18 cellular contexts compared by ENCODE assay signal in genomic region chr14:24237463-24237955, GRCh38. TPM values are rescaled to one million over a fixed set of nuclear protein-coding genes. Genes with fewer than 3 reads are reported as not detected.
DNase-seq lines count a peak whose midpoint lies in the region; ATAC-seq and TF ChIP-seq lines count a peak whose summit lies in the region.
"Had no signal": no experiment of that assay in that cellular context is flagged by ENCODE, and none has a peak within 500 bp of the region (broad histone marks: within the 10 kb centered on the region; RNA-seq: fewer than 3 reads in every experiment).

No MANE protein-coding gene starts in this region.

- H3K27ac ChIP-seq in RWPE1 (peak overlapping the region; percentile 42; the same call in 1 of the 2 replicates), gastrocnemius medialis (peak overlapping the region; percentile 7 to 54 (median 29))
- H3K27ac ChIP-seq: colonic mucosa, SJSA1, vagina had no signal

- no peak for TF ChIP-seq CTCF in RWPE1 (conservative IDR thresholded peaks at IDR 0.05; ENCODE audit: low read depth)
- no peak for TF ChIP-seq CTCF in foreskin fibroblast (IDR thresholded peaks at IDR 0.05; ENCODE audit: low read depth, low read length)
- no peak for TF ChIP-seq CTCF in gastrocnemius medialis (IDR thresholded peaks at IDR 0.05 in 4 of 5, conservative IDR thresholded peaks at IDR 0.05 in 1 of 5)

- intact Hi-C loops in gastrocnemius medialis (cut with DNase I; ENCODE audit: low total_unique reads), result no loop called here

- no peaks in the 10 kb centered on the region for H3K9me3 Mint-ChIP-seq in activated T-cell treated with anti-CD3 and anti-CD28 coated beads, Interleukin-2, amount 50 U/mL, for 24 hours
- no peaks in the 10 kb centered on the region for H3K9me3 Mint-ChIP-seq in activated CD4-positive, alpha-beta T cell treated with anti-CD3 and anti-CD28 coated beads, Interleukin-2, amount 10 ng/mL, durations not matched to agents 7 days and 5 days

- H3K4me3 Mint-ChIP-seq in activated T-cell treated with anti-CD3 and anti-CD28 coated beads, Interleukin-2, amount 50 U/mL, for 24 hours, result no peak overlapping the region
- no peak overlapping the region for H3K4me3 Mint-ChIP-seq in activated CD4-positive, alpha-beta T cell treated with anti-CD3 and anti-CD28 coated beads, Interleukin-2, amount 10 ng/mL, durations not matched to agents 7 days and 5 days

- H3K36me3 Mint-ChIP-seq in activated T-cell treated with anti-CD3 and anti-CD28 coated beads, Interleukin-2, amount 50 U/mL, for 24 hours (ENCODE audit: low read depth), result peaks cover 95% of the 10 kb centered on the region
- H3K36me3 Mint-ChIP-seq in activated CD4-positive, alpha-beta T cell treated with anti-CD3 and anti-CD28 coated beads, Interleukin-2, amount 10 ng/mL, durations not matched to agents 7 days and 5 days (ENCODE audit: low read depth), result peaks cover 73% of the 10 kb centered on the region

- CTCF ChIA-PET in RWPE1 (lab: Yijun Ruan, JAX), result interaction anchor here (0.5 kb wide), 1 partner anchor 226 kb away, joined by 5 read pairs; no protein-coding TSS in a partner anchor
- CTCF ChIA-PET in activated CD4-positive, alpha-beta T cell treated with anti-CD3 and anti-CD28 coated beads, Interleukin-2, amount 10 ng/mL, durations not matched to agents 7 days and 5 days (lab: Charles Lee), result interaction anchor here (0.8 to 2.2 kb wide), 8 partner anchors 9 to 80 kb away, joined by 3 to 8 read pairs (median 4); partner anchors contain the start of gene MDP1

- peaks cover 0 to 52% of the 10 kb centered on the region in 2 donors for H3K36me3 ChIP-seq in gastrocnemius medialis
- H3K36me3 ChIP-seq: colonic mucosa had no signal

- POLR2A ChIA-PET in RWPE1 (lab: Yijun Ruan, JAX; ENCODE audit: low non-redundant PET), result no interaction called here
- POLR2A ChIA-PET in activated CD4-positive, alpha-beta T cell treated with anti-CD3 and anti-CD28 coated beads, Interleukin-2, amount 10 ng/mL, durations not matched to agents 7 days and 5 days (lab: Charles Lee), result no interaction called here

- H3K4me3 ChIP-seq in foreskin fibroblast (ENCODE audit: low read depth in 1 of 2, low read length in 2 of 2) (no peak overlapping the region), gastrocnemius medialis (no peak overlapping the region)
- H3K4me3 ChIP-seq: colonic mucosa, gastroesophageal sphincter, SJSA1, vagina had no signal

- in situ Hi-C loops in gastrocnemius medialis (cut with MboI; ENCODE audit: low sequenced_read_pairs in 4 of 4), result loop anchor here in 3 of 4 donors (10.0 to 25.0 kb wide), 2 partner anchors 197 to 200 kb away; partner anchors contain the start of genes CBLN3 (in 1 of the 3), KHNYN (in 1 of the 3) and SDR39U1 (in 1 of the 3)

- peaks cover 80% of the 10 kb centered on the region for H3K4me1 Mint-ChIP-seq in activated T-cell treated with anti-CD3 and anti-CD28 coated beads, Interleukin-2, amount 50 U/mL, for 24 hours (ENCODE audit: low read depth)
- peaks cover 77% of the 10 kb centered on the region for H3K4me1 Mint-ChIP-seq in activated CD4-positive, alpha-beta T cell treated with anti-CD3 and anti-CD28 coated beads, Interleukin-2, amount 10 ng/mL, durations not matched to agents 7 days and 5 days

- no peaks in the 10 kb centered on the region for H3K27me3 ChIP-seq in gastrocnemius medialis
- H3K27me3 ChIP-seq: colonic mucosa, gastroesophageal sphincter, SJSA1, vagina had no signal

- H3K9me3 ChIP-seq in gastrocnemius medialis, result no peaks in the 10 kb centered on the region
- H3K9me3 ChIP-seq: colonic mucosa, gastroesophageal sphincter, SJSA1, vagina had no signal

- H3K27me3 Mint-ChIP-seq in activated T-cell treated with anti-CD3 and anti-CD28 coated beads, Interleukin-2, amount 50 U/mL, for 24 hours, result no peaks in the 10 kb centered on the region
- no peaks in the 10 kb centered on the region for H3K27me3 Mint-ChIP-seq in activated CD4-positive, alpha-beta T cell treated with anti-CD3 and anti-CD28 coated beads, Interleukin-2, amount 10 ng/mL, durations not matched to agents 7 days and 5 days

- peak overlapping the region; percentile 100 for H3K27ac Mint-ChIP-seq in activated T-cell treated with anti-CD3 and anti-CD28 coated beads, Interleukin-2, amount 50 U/mL, for 24 hours
- no peak overlapping the region for H3K27ac Mint-ChIP-seq in activated CD4-positive, alpha-beta T cell treated with anti-CD3 and anti-CD28 coated beads, Interleukin-2, amount 10 ng/mL, durations not matched to agents 7 days and 5 days

- TF ChIP-seq POLR2A in gastrocnemius medialis (IDR thresholded peaks at IDR 0.05), result no peak

- DNase-seq in activated T-cell treated with anti-CD3 and anti-CD28 coated beads, Interleukin-2, amount 50 U/mL, for 24 hours, result peak; percentile 9
- DNase-seq in activated T-cell treated with anti-CD3 and anti-CD28 coated beads, Interleukin-2, amount 50 U/mL, for 1 hour, result no peak
- DNase-seq in RWPE1 (ENCODE audit: low spot score) (no peak), foreskin fibroblast (peak; percentile 50 to 53), gastrocnemius medialis (peak in 1 of 2 donors; percentile 55), DMS79 treated with DMSO at 0.1 percent for 48 hours (lab: John Stamatoyannopoulos, UW) (no peak), 8988T (no peak)
- DNase-seq in activated CD4-positive, alpha-beta T cell treated with anti-CD3 and anti-CD28 coated beads, Interleukin-2, amount 10 ng/mL, durations not matched to agents 7 days and 5 days, result no peak
- DNase-seq: aorta, colonic mucosa, COR-L47, left ventricle myocardium superior, NCI-H1105 treated with DMSO at 0.1 percent for 48 hours, OCI-M1, T1000 had no signal

- ATAC-seq in gastrocnemius medialis, result peak in 1 of 2 donors; percentile 18
- ATAC-seq: gastroesophageal sphincter, left ventricle myocardium superior had no signal

- H3K4me1 ChIP-seq in gastrocnemius medialis, result peaks cover 53 to 66% of the 10 kb centered on the region in 2 donors

RNA-seq across cellular contexts. Expression of gene GMPR2, which starts 4.8 kb away (rescaled TPM):
- total RNA-seq in gastrocnemius medialis, result 10 to 100 TPM; 15.4 to 44.8 (median 27.4) TPM
- 10 to 100 TPM; 72.0 to 74.5 TPM for total RNA-seq in activated CD4-positive, alpha-beta T cell treated with anti-CD3 and anti-CD28 coated beads, Interleukin-2, amount 10 ng/mL, durations not matched to agents 7 days and 5 days

RNA-seq across cellular contexts. Expression of gene TINF2, which starts 4.9 kb away (rescaled TPM):
- total RNA-seq in gastrocnemius medialis, result 10 to 100 TPM; 41.4 to 77.1 (median 50.7) TPM
- total RNA-seq in activated CD4-positive, alpha-beta T cell treated with anti-CD3 and anti-CD28 coated beads, Interleukin-2, amount 10 ng/mL, durations not matched to agents 7 days and 5 days, result 100 to 1,000 TPM; 130 to 141 TPM

RNA-seq across cellular contexts. Expression of gene NEDD8, which starts 5.3 kb away (rescaled TPM):
- total RNA-seq in gastrocnemius medialis, result 100 to 1,000 TPM; 141 to 178 (median 162) TPM
- total RNA-seq in activated CD4-positive, alpha-beta T cell treated with anti-CD3 and anti-CD28 coated beads, Interleukin-2, amount 10 ng/mL, durations not matched to agents 7 days and 5 days, result 100 to 1,000 TPM; 178 to 229 TPM

RNA-seq across cellular contexts. Expression of gene MDP1, which starts 21.6 kb away (rescaled TPM):
- 10 to 100 TPM in 3 of 4 donors, 1 to 10 TPM in 1; 6.7 to 19.2 (median 13.9) TPM for total RNA-seq in gastrocnemius medialis
- 10 to 100 TPM; 10.1 to 10.7 TPM for total RNA-seq in activated CD4-positive, alpha-beta T cell treated with anti-CD3 and anti-CD28 coated beads, Interleukin-2, amount 10 ng/mL, durations not matched to agents 7 days and 5 days

RNA-seq across cellular contexts. Expression of gene CHMP4A, which starts 24.2 kb away (rescaled TPM):
- total RNA-seq in gastrocnemius medialis, result 10 to 100 TPM; 13.6 to 29.8 (median 20.7) TPM
- 10 to 100 TPM; 79.8 to 93.2 TPM for total RNA-seq in activated CD4-positive, alpha-beta T cell treated with anti-CD3 and anti-CD28 coated beads, Interleukin-2, amount 10 ng/mL, durations not matched to agents 7 days and 5 days

Comparison
In these comparisons a context has a peak if more than half of its experiments do, and no peak if none do; other contexts are left out.
1. DNase-seq: peak in activated T-cell treated with anti-CD3 and anti-CD28 coated beads, Interleukin-2, amount 50 U/mL, for 24 hours (single experiment) and foreskin fibroblast (2 of 2); none in activated T-cell treated with anti-CD3 and anti-CD28 coated beads, Interleukin-2, amount 50 U/mL, for 1 hour (single experiment), RWPE1 (single experiment), DMS79 treated with DMSO at 0.1 percent for 48 hours (single experiment), 8988T (single experiment) and activated CD4-positive, alpha-beta T cell treated with anti-CD3 and anti-CD28 coated beads, Interleukin-2, amount 10 ng/mL, durations not matched to agents 7 days and 5 days (single experiment).